19 cellular contexts compared by ENCODE assay signal in genomic region chr17:74165811-74166365, GRCh38. TPM values are rescaled to one million over a fixed set of nuclear protein-coding genes. Genes with fewer than 3 reads are reported as not detected.
DNase-seq lines count a peak whose midpoint lies in the region; ATAC-seq, FAIRE-seq and TF ChIP-seq lines count a peak whose summit lies in the region.
"Had no signal": no experiment of that assay in that cellular context is flagged by ENCODE, and none has a peak within 500 bp of the region (broad histone marks: within the 10 kb centered on the region; RNA-seq: fewer than 3 reads in every experiment).

No MANE protein-coding gene starts in this region.

- no peak overlapping the region for H3K9ac ChIP-seq in kidney (ENCODE audit: low read length in 2 of 2)

- no peak overlapping the region for H3K4me3 Mint-ChIP-seq in CD4-positive, alpha-beta memory T cell
- H3K4me3 Mint-ChIP-seq: CD4-positive, alpha-beta T cell had no signal

- intact Hi-C loops in kidney (cut with DNase I), result no loop called here
- intact Hi-C loops in CD4-positive, alpha-beta memory T cell (cut with micrococcal nuclease), result no loop called here

- no peaks in the 10 kb centered on the region for H3K9me3 Mint-ChIP-seq in CD4-positive, alpha-beta memory T cell
- H3K9me3 Mint-ChIP-seq: CD4-positive, alpha-beta T cell had no signal

- TF ChIP-seq CTCF in RWPE2 (IDR thresholded peaks at IDR 0.05; ENCODE audit: poor library complexity, severe bottlenecking) (no peak), kidney (IDR thresholded peaks at IDR 0.05; ENCODE audit: borderline replicate concordance, extremely low read depth, insufficient read depth) (no peak)

- DNase-seq in Ammon's horn (ENCODE audit: low spot score), result peak; percentile 41
- peak; percentile 19 for DNase-seq in D341Med (ENCODE audit: low spot score)
- peak; percentile 11 for DNase-seq in RWPE2 (ENCODE audit: low spot score)
- peak; percentile 48 for DNase-seq in islet precursor cell
- DNase-seq in left lobe of liver (ENCODE audit: low spot score), result no peak
- DNase-seq in kidney, result no peak
- no peak for DNase-seq in CD4-positive, alpha-beta memory T cell
- DNase-seq in NCI-H2081 (lab: John Stamatoyannopoulos, UW), result no peak
- DNase-seq: BE2C; CD4-positive, alpha-beta T cell; Kasumi-1; NCI-H187; NCI-H2107; NCI-H2227 treated with DMSO at 0.1 percent for 48 hours; NCI-H510A; NCI-H774; Peyer's patch had no signal

- no peak for ATAC-seq in RWPE2 (ENCODE audit: low read depth)
- ATAC-seq in left lobe of liver, result no peak
- ATAC-seq: A549 had no signal

- H3K27ac ChIP-seq in RWPE2 (ENCODE audit: poor library complexity, severe bottlenecking), result no peak overlapping the region
- no peak overlapping the region for H3K27ac ChIP-seq in kidney (ENCODE audit: low read depth in 2 of 2, low read length in 2 of 2)
- no peak overlapping the region for H3K27ac ChIP-seq in CD4-positive, alpha-beta memory T cell (ENCODE audit: low read depth, low read length)
- H3K27ac ChIP-seq: A549, Peyer's patch had no signal

- H3K27me3 Mint-ChIP-seq in CD4-positive, alpha-beta memory T cell, result peaks cover 20% of the 10 kb centered on the region in 2 donors

- H3K4me1 Mint-ChIP-seq in CD4-positive, alpha-beta memory T cell, result no peaks in the 10 kb centered on the region

- H3K27ac Mint-ChIP-seq in CD4-positive, alpha-beta memory T cell, result no peak overlapping the region
- H3K27ac Mint-ChIP-seq: CD4-positive, alpha-beta T cell had no signal

- H3K4me1 ChIP-seq in RWPE2 (ENCODE audit: insufficient read depth, poor library complexity, severe bottlenecking), result no peaks in the 10 kb centered on the region
- no peaks in the 10 kb centered on the region for H3K4me1 ChIP-seq in kidney (ENCODE audit: control insufficient read depth in 1 of 2, insufficient read depth in 1 of 2, low read depth in 1 of 2, low read length in 2 of 2)
- no peaks in the 10 kb centered on the region for H3K4me1 ChIP-seq in CD4-positive, alpha-beta memory T cell (ENCODE audit: insufficient read depth, low read length)
- H3K4me1 ChIP-seq: A549, BE2C, Peyer's patch had no signal

- H3K9me3 ChIP-seq in RWPE2 (ENCODE audit: severe bottlenecking) (no peaks in the 10 kb centered on the region), kidney (ENCODE audit: control insufficient read depth in 1 of 2, low read length in 2 of 2) (no peaks in the 10 kb centered on the region)
- H3K9me3 ChIP-seq in CD4-positive, alpha-beta memory T cell (ENCODE audit: control insufficient read depth in 1 of 2, low read length in 2 of 2), result no peaks in the 10 kb centered on the region
- H3K9me3 ChIP-seq: A549, BE2C, Peyer's patch had no signal

- no peaks in the 10 kb centered on the region for H3K36me3 Mint-ChIP-seq in CD4-positive, alpha-beta memory T cell

- peaks cover 35% of the 10 kb centered on the region for H3K27me3 ChIP-seq in RWPE2 (ENCODE audit: insufficient read depth, poor library complexity, severe bottlenecking)
- no peaks in the 10 kb centered on the region for H3K27me3 ChIP-seq in CD4-positive, alpha-beta memory T cell (ENCODE audit: insufficient read depth, low read length)
- H3K27me3 ChIP-seq: BE2C, Peyer's patch had no signal

- CTCF ChIA-PET in CD4-positive, alpha-beta memory T cell (lab: Charles Lee; ENCODE audit: partially characterized antibody), result interaction anchor here (1.3 kb wide), 1 partner anchor 11 kb away, joined by 4 read pairs; no protein-coding TSS in a partner anchor

- no peak overlapping the region for H3K4me3 ChIP-seq in RWPE2 (ENCODE audit: severe bottlenecking)
- H3K4me3 ChIP-seq in kidney (ENCODE audit: low read length in 2 of 2), result no peak overlapping the region
- no peak overlapping the region for H3K4me3 ChIP-seq in CD4-positive, alpha-beta memory T cell (ENCODE audit: low read length in 2 of 2)
- H3K4me3 ChIP-seq: A549, Peyer's patch had no signal

- POLR2A ChIA-PET in CD4-positive, alpha-beta memory T cell (lab: Charles Lee; ENCODE audit: partially characterized antibody), result no interaction called here

- FAIRE-seq in kidney (lab: Jason Lieb, UNC), result no peak
- FAIRE-seq: A549, H54 had no signal

- H3K36me3 ChIP-seq in RWPE2 (ENCODE audit: low read depth) (no peaks in the 10 kb centered on the region), kidney (ENCODE audit: control insufficient read depth in 1 of 2, insufficient read depth in 2 of 2, low read length in 2 of 2) (no peaks in the 10 kb centered on the region)
- no peaks in the 10 kb centered on the region for H3K36me3 ChIP-seq in CD4-positive, alpha-beta memory T cell (ENCODE audit: insufficient read depth, low read length)
- H3K36me3 ChIP-seq: BE2C, Peyer's patch had no signal

RNA-seq across cellular contexts. Expression of gene RPL38, which starts 37.6 kb away (rescaled TPM):
- total RNA-seq in left lobe of liver (271 TPM), kidney (664 TPM)
- 1,966 TPM for polyA plus RNA-seq in kidney (ENCODE audit: insufficient read depth, low read depth, low replicate concordance)
- total RNA-seq in CD4-positive, alpha-beta memory T cell, result 1,000 to 10,000 TPM; 2,053 to 2,073 TPM
- polyA plus RNA-seq in CD4-positive, alpha-beta memory T cell, result 1,000 to 10,000 TPM; 1,662 to 2,198 TPM

RNA-seq across cellular contexts. Expression of gene TTYH2, which starts 47.5 kb away (rescaled TPM):
- total RNA-seq in left lobe of liver (0.81 TPM), kidney (7.1 TPM)
- polyA plus RNA-seq in kidney (ENCODE audit: insufficient read depth, low read depth, low replicate concordance), result 2.4 TPM
- total RNA-seq in CD4-positive, alpha-beta memory T cell, result 10 to 100 TPM; 40.5 to 42.4 TPM
- polyA plus RNA-seq in CD4-positive, alpha-beta memory T cell, result 1 to 10 TPM; 7.0 to 7.9 TPM

Comparison
In these comparisons a context has a peak if more than half of its experiments do, and no peak if none do; other contexts are left out.
1. DNase-seq: peak in Ammon's horn (single experiment), D341Med (single experiment), RWPE2 (single experiment) and islet precursor cell (single experiment); none in left lobe of liver (single experiment), kidney (single experiment), CD4-positive, alpha-beta memory T cell (0 of 5) and NCI-H2081 (0 of 2).